In the genomic region with DNA sequence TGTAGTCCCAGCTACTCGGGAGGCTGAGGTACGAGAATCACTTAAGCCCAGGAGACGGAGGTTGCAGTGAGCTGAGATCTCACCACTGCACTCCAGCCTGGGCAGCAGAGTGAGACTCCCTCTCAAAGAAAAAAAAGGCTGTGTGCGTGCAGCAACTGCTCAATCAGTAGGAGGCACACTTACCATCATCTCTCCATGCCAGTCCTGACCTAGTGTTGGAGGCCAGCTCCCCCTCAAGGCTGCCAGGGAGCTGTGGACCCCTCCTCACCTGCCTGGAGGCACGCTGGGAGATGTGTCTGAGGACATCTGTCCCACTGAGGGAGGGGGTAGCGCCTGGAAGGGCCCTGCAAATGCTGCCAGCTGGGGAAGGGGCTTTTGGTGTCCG, we compare ENCODE assay signal across 1 cellular context.
TF ChIP-seq lines count a peak whose summit lies in the region.

No MANE protein-coding gene starts in this region.

TF ChIP-seq in SK-N-SH treated with all-trans-retinoic acid at 6 μM for 48 hours, 23 proteins besides CTCF, POLR2A, EP300 and RAD21 (continued from another document):
- TF ChIP-seq, protein P1, sequence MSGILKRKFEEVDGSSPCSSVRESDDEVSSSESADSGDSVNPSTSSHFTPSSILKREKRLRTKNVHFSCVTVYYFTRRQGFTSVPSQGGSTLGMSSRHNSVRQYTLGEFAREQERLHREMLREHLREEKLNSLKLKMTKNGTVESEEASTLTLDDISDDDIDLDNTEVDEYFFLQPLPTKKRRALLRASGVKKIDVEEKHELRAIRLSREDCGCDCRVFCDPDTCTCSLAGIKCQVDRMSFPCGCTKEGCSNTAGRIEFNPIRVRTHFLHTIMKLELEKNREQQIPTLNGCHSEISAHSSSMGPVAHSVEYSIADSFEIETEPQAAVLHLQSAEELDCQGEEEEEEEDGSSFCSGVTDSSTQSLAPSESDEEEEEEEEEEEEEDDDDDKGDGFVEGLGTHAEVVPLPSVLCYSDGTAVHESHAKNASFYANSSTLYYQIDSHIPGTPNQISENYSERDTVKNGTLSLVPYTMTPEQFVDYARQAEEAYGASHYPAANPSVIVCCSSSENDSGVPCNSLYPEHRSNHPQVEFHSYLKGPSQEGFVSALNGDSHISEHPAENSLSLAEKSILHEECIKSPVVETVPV (CRISPR knock-in tag; IDR thresholded peaks at IDR 0.05): no peak
- TF ChIP-seq ISL1 (CRISPR knock-in tag; IDR thresholded peaks at IDR 0.05) (no peak), OSR1 (CRISPR knock-in tag; IDR thresholded peaks at IDR 0.05) (no peak), TOX (CRISPR knock-in tag; IDR thresholded peaks at IDR 0.05; ENCODE audit: borderline replicate concordance) (no peak)
- TF ChIP-seq, protein P2, sequence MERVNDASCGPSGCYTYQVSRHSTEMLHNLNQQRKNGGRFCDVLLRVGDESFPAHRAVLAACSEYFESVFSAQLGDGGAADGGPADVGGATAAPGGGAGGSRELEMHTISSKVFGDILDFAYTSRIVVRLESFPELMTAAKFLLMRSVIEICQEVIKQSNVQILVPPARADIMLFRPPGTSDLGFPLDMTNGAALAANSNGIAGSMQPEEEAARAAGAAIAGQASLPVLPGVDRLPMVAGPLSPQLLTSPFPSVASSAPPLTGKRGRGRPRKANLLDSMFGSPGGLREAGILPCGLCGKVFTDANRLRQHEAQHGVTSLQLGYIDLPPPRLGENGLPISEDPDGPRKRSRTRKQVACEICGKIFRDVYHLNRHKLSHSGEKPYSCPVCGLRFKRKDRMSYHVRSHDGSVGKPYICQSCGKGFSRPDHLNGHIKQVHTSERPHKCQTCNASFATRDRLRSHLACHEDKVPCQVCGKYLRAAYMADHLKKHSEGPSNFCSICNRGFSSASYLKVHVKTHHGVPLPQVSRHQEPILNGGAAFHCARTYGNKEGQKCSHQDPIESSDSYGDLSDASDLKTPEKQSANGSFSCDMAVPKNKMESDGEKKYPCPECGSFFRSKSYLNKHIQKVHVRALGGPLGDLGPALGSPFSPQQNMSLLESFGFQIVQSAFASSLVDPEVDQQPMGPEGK (CRISPR knock-in tag; IDR thresholded peaks at IDR 0.05; ENCODE audit: borderline replicate concordance): no peak
